Comparison of ENCODE assay signal across 8 cellular contexts in genomic region chr3:114827495-114827894, GRCh38.
DNase-seq lines count a peak whose midpoint lies in the region; ATAC-seq and TF ChIP-seq lines count a peak whose summit lies in the region.

No MANE protein-coding gene starts in this region.

- CTCF ChIA-PET in mammary epithelial cell (lab: Charles Lee; ENCODE audit: low non-redundant PET), result interaction anchor here (0.6 kb wide), 1 partner anchor 204 kb away, joined by 18 read pairs; no protein-coding TSS in a partner anchor

- H2AFZ ChIP-seq in mammary epithelial cell (ENCODE audit: low read depth, low read length), result no peak overlapping the region

- DNase-seq in CD1c-positive myeloid dendritic cell (ENCODE audit: extremely low spot score) (peak; percentile 68), HL-60 (ENCODE audit: low read depth in 1 of 2, low spot score in 1 of 2) (peak in 1 of 2 experiments; percentile 19), NCI-H82 treated with DMSO at 0.1 percent for 48 hours (lab: John Stamatoyannopoulos, UW; ENCODE audit: unreplicated experiment) (peak; percentile 68), mammary epithelial cell (peak; percentile 18), LoVo (ENCODE audit: low spot score) (no peak)

- H3K4me3 ChIP-seq in HL-60 (replicated peaks; ENCODE audit: insufficient read depth, low read length) (no peak overlapping the region), mammary epithelial cell (replicated peaks in 1 of 3; ENCODE audit: insufficient read depth in 1 of 3, low read depth in 2 of 3, low read length in 3 of 3) (no peak overlapping the region), liver (ENCODE audit: low read depth in 1 of 3, low read length in 3 of 3) (no peak overlapping the region)

- H3K27me3 ChIP-seq in HL-60 (ENCODE audit: insufficient read depth, poor library complexity, severe bottlenecking) (no peaks in the 10 kb centered on the region), mammary epithelial cell (ENCODE audit: insufficient read depth, low read length) (no peaks in the 10 kb centered on the region), liver (ENCODE audit: control insufficient read depth in 4 of 4, insufficient read depth in 4 of 4, low read length in 3 of 4) (no peaks in the 10 kb centered on the region)

- TF ChIP-seq CTCF in HL-60 (IDR thresholded peaks at IDR 0.05; ENCODE audit: insufficient read depth, low read length), result peak; percentile 36
- peak; percentile 58 to 60 for TF ChIP-seq CTCF in mammary epithelial cell (conservative IDR thresholded peaks at IDR 0.05 in 1 of 2, IDR thresholded peaks at IDR 0.05 in 1 of 2; ENCODE audit: extremely low read depth in 1 of 2, insufficient read depth in 1 of 2, low read depth in 1 of 2, low read length in 2 of 2)
- TF ChIP-seq CTCF in liver (IDR thresholded peaks at IDR 0.05; ENCODE audit: low read depth, low read length, missing input control), result peak; percentile 71

- intact Hi-C loops in mammary epithelial cell (cut with micrococcal nuclease), result loop anchor here (1.0 to 5.0 kb wide), 5 partner anchors 265 to 990 kb away; no protein-coding TSS in a partner anchor

- WGBS in mammary epithelial cell (ENCODE audit: low coverage, missing lambda C conversion rate), result 100% methylated on average over 1 of the region's 1 CpG
- WGBS in liver, result 85% methylated on average over 1 of the region's 1 CpG

- no peak overlapping the region for H3K9ac ChIP-seq in mammary epithelial cell (ENCODE audit: insufficient read depth, low read length)
- no peak overlapping the region for H3K9ac ChIP-seq in liver (ENCODE audit: low read depth in 1 of 2, low read length in 2 of 2)

- ATAC-seq in GM18870 (IDR thresholded peaks at IDR 0.05; ENCODE audit: unreplicated experiment) (peak; percentile 72), HG03457 (IDR thresholded peaks at IDR 0.05; ENCODE audit: unreplicated experiment) (no peak)

- no peaks in the 10 kb centered on the region for H4K20me1 ChIP-seq in mammary epithelial cell (ENCODE audit: insufficient read depth, low read length)

- no TSS peak for BruUV-seq in mammary epithelial cell (replicated peaks; lab: Mats Ljungman, UMichigan)

- dilution Hi-C loops in mammary epithelial cell (cut with HindIII; ENCODE audit: low sequenced_read_pairs), result no loop called here

- H3K79me2 ChIP-seq in mammary epithelial cell (ENCODE audit: insufficient read depth, low read length), result no peaks in the 10 kb centered on the region

- no peaks in the 10 kb centered on the region for H3K9me3 ChIP-seq in mammary epithelial cell (replicated peaks; ENCODE audit: insufficient read depth, low read length)
- H3K9me3 ChIP-seq in liver (ENCODE audit: control insufficient read depth in 4 of 4, low read length in 3 of 4), result no peaks in the 10 kb centered on the region

- peak; percentile 90 to 93 for TF ChIP-seq RAD21 in liver (IDR thresholded peaks at IDR 0.05)

- H3K4me2 ChIP-seq in mammary epithelial cell (ENCODE audit: insufficient read depth, low read depth, low read length), result no peak overlapping the region

- H3K36me3 ChIP-seq in mammary epithelial cell (ENCODE audit: insufficient read depth, low read length) (no peaks in the 10 kb centered on the region), liver (ENCODE audit: control insufficient read depth in 4 of 4, insufficient read depth in 3 of 4, low read depth in 1 of 4, low read length in 3 of 4) (no peaks in the 10 kb centered on the region)

- in situ Hi-C loops in mammary epithelial cell (cut with MboI; ENCODE audit: low sequenced_read_pairs in 2 of 2), result loop anchor here in 1 of 2 donors (25.0 kb wide), 1 partner anchor 335 kb away; no protein-coding TSS in a partner anchor

- H3K4me1 ChIP-seq in mammary epithelial cell (ENCODE audit: insufficient read depth, low read length) (no peaks in the 10 kb centered on the region), liver (ENCODE audit: control insufficient read depth in 4 of 4, insufficient read depth in 4 of 4, low read length in 3 of 4) (peaks cover 0 to 30% (median 9%) of the 10 kb centered on the region in 4 donors)

- H3K27ac ChIP-seq in HL-60 (replicated peaks), result no peak overlapping the region
- no peak overlapping the region for H3K27ac ChIP-seq in mammary epithelial cell (ENCODE audit: insufficient read depth, low read depth, low read length)
- no peak overlapping the region for H3K27ac ChIP-seq in liver (ENCODE audit: low read depth in 1 of 2, low read length in 2 of 2)

TF ChIP-seq in liver, 16 proteins besides CTCF, POLR2A, EP300 and RAD21:
- TF ChIP-seq MAX (IDR thresholded peaks at IDR 0.05), result no peak
- no peak for TF ChIP-seq FOXA1 (IDR thresholded peaks at IDR 0.05)
- TF ChIP-seq EGR1 (IDR thresholded peaks at IDR 0.05; ENCODE audit: low read depth in 2 of 2), result no peak
- peak; percentile 45 for TF ChIP-seq HNF4G (IDR thresholded peaks at IDR 0.05)
- peak; percentile 22 to 69 for TF ChIP-seq HNF4A (conservative IDR thresholded peaks at IDR 0.05)
- TF ChIP-seq RXRA (IDR thresholded peaks at IDR 0.05), result peak; percentile 35 to 77
- peak; percentile 99 for TF ChIP-seq NR2F2 (IDR thresholded peaks at IDR 0.05)
